Comparison of ENCODE assay signal across 9 cellular contexts in the genomic region with DNA sequence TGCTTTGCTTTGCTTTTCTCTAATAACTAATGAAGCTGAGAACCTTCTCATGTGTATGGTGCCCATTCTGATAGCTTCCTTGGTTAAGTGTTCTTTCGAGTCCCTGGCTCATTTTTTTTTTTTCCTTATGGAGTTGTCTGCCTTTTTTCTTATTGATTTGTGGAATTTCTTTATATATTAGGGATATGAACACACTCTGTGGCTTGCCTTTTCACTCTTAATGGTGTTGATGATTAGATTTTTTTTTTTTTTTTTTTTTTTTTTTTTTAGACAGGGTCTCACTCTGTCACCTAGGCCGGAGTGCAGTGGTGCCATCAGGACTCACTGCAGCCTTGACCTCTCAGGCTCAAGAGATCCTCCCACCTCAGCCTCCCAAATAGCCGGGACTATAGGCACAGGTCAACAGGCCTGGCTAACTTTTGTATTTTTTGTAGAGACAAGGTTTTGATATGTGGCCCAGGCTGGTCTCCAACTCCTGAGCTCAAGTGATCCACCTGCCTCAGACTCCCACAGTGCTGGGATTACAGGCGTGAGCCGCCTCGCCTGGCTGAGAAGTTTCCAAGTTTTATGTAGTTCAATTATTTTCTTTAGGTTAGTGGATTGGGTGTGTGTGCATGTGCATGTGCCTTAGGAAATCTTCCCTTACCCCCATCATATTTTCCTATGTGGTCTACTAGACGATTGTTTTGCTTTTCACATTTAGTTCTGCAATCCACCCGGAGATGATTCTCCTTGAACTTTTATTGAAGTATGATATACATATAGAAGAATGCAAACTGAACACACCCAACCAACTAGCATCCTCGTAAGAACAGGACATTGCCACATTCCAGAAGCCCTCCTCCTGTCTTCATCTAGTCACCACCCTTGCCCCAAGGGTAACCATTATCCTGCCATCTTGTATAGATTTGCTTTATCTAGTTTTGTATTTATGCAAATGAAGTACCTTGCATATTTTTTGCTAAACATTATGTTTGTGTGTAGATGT. TPM values are rescaled to one million over a fixed set of nuclear protein-coding genes. Genes with fewer than 3 reads are reported as not detected.
DNase-seq lines count a peak whose midpoint lies in the region; TF ChIP-seq lines count a peak whose summit lies in the region.
"Had no signal": no experiment of that assay in that cellular context is flagged by ENCODE, and none has a peak within 500 bp of the region (broad histone marks: within the 10 kb centered on the region; RNA-seq: fewer than 3 reads in every experiment).

No MANE protein-coding gene starts in this region.

- POLR2A ChIA-PET in activated CD4-positive, alpha-beta T cell treated with anti-CD3 and anti-CD28 coated beads, Interleukin-2, amount 10 ng/mL, durations not matched to agents 7 days and 5 days (lab: Charles Lee): interaction anchor here (0.6 kb wide), 1 partner anchor 48 kb away, joined by 5 read pairs; no protein-coding TSS in a partner anchor

- H3K27ac ChIP-seq in SJCRH30 (no peak overlapping the region), fibroblast of lung (ENCODE audit: insufficient read depth, low read length) (no peak overlapping the region), skeletal muscle tissue (ENCODE audit: low read depth, low read length) (no peak overlapping the region)

- H3K4me3 ChIP-seq in SJCRH30: peak overlapping the region; percentile 94; the same call in 1 of the 2 replicates
- H3K4me3 ChIP-seq in fibroblast of lung (replicated peaks in 1 of 4; ENCODE audit: control extremely low read depth in 1 of 4, insufficient read depth in 1 of 4, low read depth in 3 of 4, low read length in 4 of 4): peak overlapping the region in 2 of 4 experiments; percentile 89 to 96
- H3K4me3 ChIP-seq in skeletal muscle tissue (ENCODE audit: low read length in 3 of 3): peak overlapping the region; percentile 83 to 98 (median 94)

- no peaks in the 10 kb centered on the region for H3K27me3 ChIP-seq in SJCRH30
- H3K27me3 ChIP-seq in fibroblast of lung (ENCODE audit: control insufficient read depth, insufficient read depth, low read length): no peaks in the 10 kb centered on the region
- H3K27me3 ChIP-seq in skeletal muscle tissue (ENCODE audit: control insufficient read depth in 3 of 3, insufficient read depth in 3 of 3, low read length in 3 of 3): no peaks in the 10 kb centered on the region

- H3K9ac ChIP-seq in fibroblast of lung (ENCODE audit: insufficient read depth, low read length) (no peak overlapping the region), skeletal muscle tissue (ENCODE audit: low read depth in 1 of 3, low read length in 3 of 3) (peak overlapping the region in 1 of 3 donors; percentile 88)

- peaks cover 24% of the 10 kb centered on the region for H3K36me3 Mint-ChIP-seq in activated CD4-positive, alpha-beta T cell treated with anti-CD3 and anti-CD28 coated beads, Interleukin-2, amount 10 ng/mL, durations not matched to agents 7 days and 5 days (ENCODE audit: low read depth)

- H3K4me3 Mint-ChIP-seq in activated CD4-positive, alpha-beta T cell treated with anti-CD3 and anti-CD28 coated beads, Interleukin-2, amount 10 ng/mL, durations not matched to agents 7 days and 5 days: peak overlapping the region; percentile 99

- H3K4me1 ChIP-seq in SJCRH30: peaks cover 7% of the 10 kb centered on the region; the same call in 1 of the 2 replicates
- H3K4me1 ChIP-seq in fibroblast of lung (ENCODE audit: control insufficient read depth, extremely low read depth, insufficient read depth, low read length): peaks cover 4% of the 10 kb centered on the region
- H3K4me1 ChIP-seq in skeletal muscle tissue (ENCODE audit: control insufficient read depth in 3 of 3, insufficient read depth in 3 of 3, low read length in 3 of 3): peaks cover 23 to 33% (median 24%) of the 10 kb centered on the region in 3 donors

- H3K4me2 ChIP-seq in fibroblast of lung (ENCODE audit: extremely low read depth, insufficient read depth, low read length): peak overlapping the region; percentile 96

- H3K9me3 Mint-ChIP-seq in activated CD4-positive, alpha-beta T cell treated with anti-CD3 and anti-CD28 coated beads, Interleukin-2, amount 10 ng/mL, durations not matched to agents 7 days and 5 days: no peaks in the 10 kb centered on the region

- H3K27me3 Mint-ChIP-seq in activated CD4-positive, alpha-beta T cell treated with anti-CD3 and anti-CD28 coated beads, Interleukin-2, amount 10 ng/mL, durations not matched to agents 7 days and 5 days: no peaks in the 10 kb centered on the region

- H3K9me3 ChIP-seq in SJCRH30 (replicated peaks): no peaks in the 10 kb centered on the region
- H3K9me3 ChIP-seq in fibroblast of lung (ENCODE audit: control insufficient read depth, insufficient read depth, low read depth, low read length): no peaks in the 10 kb centered on the region
- no peaks in the 10 kb centered on the region for H3K9me3 ChIP-seq in skeletal muscle tissue (ENCODE audit: control insufficient read depth in 3 of 3, low read length in 3 of 3)

- H3K4me1 Mint-ChIP-seq in activated CD4-positive, alpha-beta T cell treated with anti-CD3 and anti-CD28 coated beads, Interleukin-2, amount 10 ng/mL, durations not matched to agents 7 days and 5 days: peaks cover 34% of the 10 kb centered on the region

- H3K36me3 ChIP-seq in SJCRH30 (peaks cover 9% of the 10 kb centered on the region), fibroblast of lung (ENCODE audit: control insufficient read depth, insufficient read depth, low read length) (peaks cover 2% of the 10 kb centered on the region), skeletal muscle tissue (ENCODE audit: control insufficient read depth in 3 of 3, insufficient read depth in 3 of 3, low read length in 3 of 3) (peaks cover 0 to 2% (median 0%) of the 10 kb centered on the region in 3 donors)

- TF ChIP-seq CTCF in fibroblast of lung (conservative IDR thresholded peaks at IDR 0.05 in 1 of 2, IDR thresholded peaks at IDR 0.05 in 1 of 2; ENCODE audit: low read depth in 1 of 2, low read length in 2 of 2): no peak

- H3K27ac Mint-ChIP-seq in activated CD4-positive, alpha-beta T cell treated with anti-CD3 and anti-CD28 coated beads, Interleukin-2, amount 10 ng/mL, durations not matched to agents 7 days and 5 days: no peak overlapping the region

- CTCF ChIA-PET in activated CD4-positive, alpha-beta T cell treated with anti-CD3 and anti-CD28 coated beads, Interleukin-2, amount 10 ng/mL, durations not matched to agents 7 days and 5 days (lab: Charles Lee): interaction anchor here (0.7 to 4.9 kb wide), 5 partner anchors 8 to 176 kb away, joined by 3 to 23 read pairs (median 4); no protein-coding TSS in a partner anchor

- DNase-seq in activated CD4-positive, alpha-beta T cell treated with anti-CD3 and anti-CD28 coated beads, Interleukin-2, amount 10 ng/mL, durations not matched to agents 7 days and 5 days: no peak
- DNase-seq in activated CD4-positive, alpha-beta T cell treated with anti-CD3 and anti-CD28 coated beads, Interleukin-2, amount 50 U/mL, for 1 hour: no peak
- DNase-seq in SJCRH30 (no peak), fibroblast of lung (ENCODE audit: low read depth in 2 of 2) (peak in 1 of 2 donors; percentile 7), NCI-H1930 (lab: John Stamatoyannopoulos, UW) (no peak), NCI-H1694 (lab: John Stamatoyannopoulos, UW) (no peak), NCI-H2029 (lab: John Stamatoyannopoulos, UW) (no peak)
- DNase-seq: NCI-H524 had no signal

- H2AFZ ChIP-seq in fibroblast of lung (ENCODE audit: low read length): no peak overlapping the region

- H3K79me2 ChIP-seq in fibroblast of lung (ENCODE audit: control insufficient read depth, insufficient read depth, low read length): peaks cover 32% of the 10 kb centered on the region

- H4K20me1 ChIP-seq in fibroblast of lung (ENCODE audit: control insufficient read depth, extremely low read depth, insufficient read depth, low read length): no peaks in the 10 kb centered on the region

RNA-seq across cellular contexts. Expression of gene SNRPA1, which starts 1.7 kb away (rescaled TPM):
- 100 to 1,000 TPM in 1 of 2 experiments, 10 to 100 TPM in 1; 92.8 to 109 TPM for total RNA-seq in activated CD4-positive, alpha-beta T cell treated with anti-CD3 and anti-CD28 coated beads, Interleukin-2, amount 10 ng/mL, durations not matched to agents 7 days and 5 days
- 139 and 151 TPM in 2 replicates for total RNA-seq in SJCRH30 (2014; rRNA removed; shearing (Covaris generic))
- 7.7 and 12.9 TPM in 2 replicates for total RNA-seq in fibroblast of lung
- polyA plus RNA-seq in fibroblast of lung: 90.3 and 118 TPM in 2 replicates
- polyA plus RNA-seq in fibroblast of lung (2012): 55.7 and 70.8 TPM in 2 replicates
- polyA minus RNA-seq in fibroblast of lung (ENCODE audit: low replicate concordance): 5.2 and 5.3 TPM in 2 replicates
- total RNA-seq in skeletal muscle tissue: 14.1 TPM

RNA-seq across cellular contexts. Expression of gene SELENOS, which starts 19.4 kb away (rescaled TPM):
- 10 to 100 TPM; 29.1 to 29.7 TPM for total RNA-seq in activated CD4-positive, alpha-beta T cell treated with anti-CD3 and anti-CD28 coated beads, Interleukin-2, amount 10 ng/mL, durations not matched to agents 7 days and 5 days
- 51.0 and 60.1 TPM in 2 replicates for total RNA-seq in SJCRH30 (2014; rRNA removed; shearing (Covaris generic))
- total RNA-seq in fibroblast of lung: 59.8 and 66.2 TPM in 2 replicates
- polyA plus RNA-seq in fibroblast of lung: 105 and 130 TPM in 2 replicates
- 73.5 and 86.1 TPM in 2 replicates for polyA plus RNA-seq in fibroblast of lung (2012)
- 14.9 and 19.2 TPM in 2 replicates for polyA minus RNA-seq in fibroblast of lung (ENCODE audit: low replicate concordance)
- total RNA-seq in skeletal muscle tissue: 25.6 TPM

RNA-seq across cellular contexts. Expression of gene CHSY1, which starts 44.9 kb away (rescaled TPM):
- total RNA-seq in activated CD4-positive, alpha-beta T cell treated with anti-CD3 and anti-CD28 coated beads, Interleukin-2, amount 10 ng/mL, durations not matched to agents 7 days and 5 days: 10 to 100 TPM; 32.5 to 39.6 TPM
- 82.3 and 87.1 TPM in 2 replicates for total RNA-seq in SJCRH30 (2014; rRNA removed; shearing (Covaris generic))
- total RNA-seq in fibroblast of lung: 26.7 and 28.6 TPM in 2 replicates
- 52.1 and 57.0 TPM in 2 replicates for polyA plus RNA-seq in fibroblast of lung
- polyA plus RNA-seq in fibroblast of lung (2012): 33.9 and 40.6 TPM in 2 replicates
- polyA minus RNA-seq in fibroblast of lung (ENCODE audit: low replicate concordance): 31.2 and 42.2 TPM in 2 replicates
- total RNA-seq in skeletal muscle tissue: 29.7 TPM
